Comparison of ENCODE assay signal across 1 cellular context in the genomic region with DNA sequence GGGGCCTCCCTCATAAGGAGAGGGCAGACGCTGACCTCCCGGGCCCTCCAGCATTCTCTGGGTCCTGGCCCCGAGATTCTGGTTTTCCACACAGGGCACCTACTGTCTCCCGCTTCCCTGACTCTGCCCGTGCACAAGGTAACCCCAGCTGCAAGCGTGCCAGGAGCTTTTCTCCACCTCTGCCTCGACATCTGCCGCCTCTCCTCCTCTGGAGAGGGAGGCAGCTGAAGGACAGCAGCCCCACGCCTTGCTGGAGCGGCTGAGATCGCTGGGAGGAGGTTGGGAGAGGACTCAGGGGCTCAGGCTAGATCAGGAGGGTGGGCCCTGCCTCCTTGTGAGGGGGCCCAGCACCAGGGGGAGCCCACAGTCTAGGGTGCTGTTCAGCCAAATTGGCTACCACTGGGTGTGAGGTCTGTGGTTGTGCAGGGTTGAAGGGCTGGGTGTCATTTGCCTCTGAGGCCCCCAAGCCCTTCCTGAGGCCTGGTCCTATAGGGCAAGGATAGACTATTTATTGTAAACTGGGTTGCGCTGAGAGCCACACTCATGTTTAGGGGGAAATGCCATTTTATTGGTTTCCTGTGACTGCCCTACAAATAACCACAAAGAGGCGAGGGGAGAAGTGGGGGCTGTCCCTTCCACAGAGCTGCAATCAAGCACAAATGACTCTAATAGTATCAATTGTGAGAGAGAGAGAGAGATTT.
TF ChIP-seq lines count a peak whose summit lies in the region.

No MANE protein-coding gene starts in this region.

TF ChIP-seq in HepG2, 621 proteins besides CTCF, POLR2A, EP300 and RAD21 (continues in another document):
- TF ChIP-seq, protein P1, sequence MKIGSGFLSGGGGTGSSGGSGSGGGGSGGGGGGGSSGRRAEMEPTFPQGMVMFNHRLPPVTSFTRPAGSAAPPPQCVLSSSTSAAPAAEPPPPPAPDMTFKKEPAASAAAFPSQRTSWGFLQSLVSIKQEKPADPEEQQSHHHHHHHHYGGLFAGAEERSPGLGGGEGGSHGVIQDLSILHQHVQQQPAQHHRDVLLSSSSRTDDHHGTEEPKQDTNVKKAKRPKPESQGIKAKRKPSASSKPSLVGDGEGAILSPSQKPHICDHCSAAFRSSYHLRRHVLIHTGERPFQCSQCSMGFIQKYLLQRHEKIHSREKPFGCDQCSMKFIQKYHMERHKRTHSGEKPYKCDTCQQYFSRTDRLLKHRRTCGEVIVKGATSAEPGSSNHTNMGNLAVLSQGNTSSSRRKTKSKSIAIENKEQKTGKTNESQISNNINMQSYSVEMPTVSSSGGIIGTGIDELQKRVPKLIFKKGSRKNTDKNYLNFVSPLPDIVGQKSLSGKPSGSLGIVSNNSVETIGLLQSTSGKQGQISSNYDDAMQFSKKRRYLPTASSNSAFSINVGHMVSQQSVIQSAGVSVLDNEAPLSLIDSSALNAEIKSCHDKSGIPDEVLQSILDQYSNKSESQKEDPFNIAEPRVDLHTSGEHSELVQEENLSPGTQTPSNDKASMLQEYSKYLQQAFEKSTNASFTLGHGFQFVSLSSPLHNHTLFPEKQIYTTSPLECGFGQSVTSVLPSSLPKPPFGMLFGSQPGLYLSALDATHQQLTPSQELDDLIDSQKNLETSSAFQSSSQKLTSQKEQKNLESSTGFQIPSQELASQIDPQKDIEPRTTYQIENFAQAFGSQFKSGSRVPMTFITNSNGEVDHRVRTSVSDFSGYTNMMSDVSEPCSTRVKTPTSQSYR (CRISPR knock-in tag; IDR thresholded peaks at IDR 0.05; ENCODE audit: borderline replicate concordance) = no peak
- TF ChIP-seq NRL (CRISPR knock-in tag; IDR thresholded peaks at IDR 0.05; ENCODE audit: borderline replicate concordance) (0 out of 2 replicates have a peak, but pooled peaks have one; percentile 36), PHB2 (IDR thresholded peaks at IDR 0.05; ENCODE audit: partially characterized antibody) (no peak), ZBTB3 (CRISPR knock-in tag; IDR thresholded peaks at IDR 0.05; ENCODE audit: borderline replicate concordance, low read depth) (no peak), U2AF1 (optimal IDR thresholded peaks at IDR 0.05; ENCODE audit: low read depth, low read length) (no peak), SIX4 (CRISPR knock-in tag; IDR thresholded peaks at IDR 0.05) (no peak), ZNF550 (CRISPR knock-in tag; IDR thresholded peaks at IDR 0.05; ENCODE audit: borderline replicate concordance) (0 out of 2 replicates have a peak, but pooled peaks have one; percentile 53), ZHX1 (CRISPR knock-in tag; IDR thresholded peaks at IDR 0.05; ENCODE audit: low read depth) (no peak), ZNF713 (CRISPR knock-in tag; IDR thresholded peaks at IDR 0.05) (0 out of 2 replicates have a peak, but pooled peaks have one; percentile 54), ZNF557 (CRISPR knock-in tag; IDR thresholded peaks at IDR 0.05) (no peak), RERE (CRISPR knock-in tag; IDR thresholded peaks at IDR 0.05; ENCODE audit: low read depth) (no peak), ZNF274 (CRISPR knock-in tag; IDR thresholded peaks at IDR 0.05) (peak; percentile 4; the same call in 1 of the 2 replicates), IRF9 (CRISPR knock-in tag; IDR thresholded peaks at IDR 0.05; ENCODE audit: borderline replicate concordance) (no peak), TOE1 (CRISPR knock-in tag; IDR thresholded peaks at IDR 0.05) (no peak), ZSCAN5A (CRISPR knock-in tag; IDR thresholded peaks at IDR 0.05; ENCODE audit: borderline replicate concordance) (no peak), SYNCRIP (IDR thresholded peaks at IDR 0.05; ENCODE audit: insufficient read depth, low read depth, low read length) (no peak), ADNP (CRISPR knock-in tag; IDR thresholded peaks at IDR 0.05) (no peak), ZBTB21 (CRISPR knock-in tag; IDR thresholded peaks at IDR 0.05) (no peak), ZNF510 (CRISPR knock-in tag; IDR thresholded peaks at IDR 0.05; ENCODE audit: low read depth) (no peak), NPAS2 (CRISPR knock-in tag; IDR thresholded peaks at IDR 0.05; ENCODE audit: borderline replicate concordance) (no peak), ZSCAN21 (CRISPR knock-in tag; IDR thresholded peaks at IDR 0.05; ENCODE audit: borderline replicate concordance) (no peak), RELA (CRISPR knock-in tag; IDR thresholded peaks at IDR 0.05) (no peak), HDAC1 (CRISPR knock-in tag; IDR thresholded peaks at IDR 0.05) (0 out of 2 replicates have a peak, but pooled peaks have one; percentile 3), ZNF619 (CRISPR knock-in tag; IDR thresholded peaks at IDR 0.05) (0 out of 2 replicates have a peak, but pooled peaks have one; percentile 73), MIXL1 (CRISPR knock-in tag; IDR thresholded peaks at IDR 0.05) (0 out of 2 replicates have a peak, but pooled peaks have one; percentile 25), PRDM4 (CRISPR knock-in tag; IDR thresholded peaks at IDR 0.05; ENCODE audit: borderline replicate concordance) (no peak), ZFP36L1 (CRISPR knock-in tag; IDR thresholded peaks at IDR 0.05) (no peak), ZNF333 (CRISPR knock-in tag; IDR thresholded peaks at IDR 0.05; ENCODE audit: borderline replicate concordance) (no peak), ZBTB7B (CRISPR knock-in tag; IDR thresholded peaks at IDR 0.05) (peak; percentile 36; the same call in 1 of the 2 replicates), ZFY (CRISPR knock-in tag; IDR thresholded peaks at IDR 0.05) (no peak), ZNF263 (CRISPR knock-in tag; IDR thresholded peaks at IDR 0.05) (peak; percentile 61; the same call in 1 of the 2 replicates), MED1 (CRISPR knock-in tag; IDR thresholded peaks at IDR 0.05) (no peak), ZNF781 (CRISPR knock-in tag; IDR thresholded peaks at IDR 0.05; ENCODE audit: borderline replicate concordance, not compliant biosample characterization) (peak; percentile 26), ZNF292 (CRISPR knock-in tag; IDR thresholded peaks at IDR 0.05; ENCODE audit: borderline replicate concordance, low read depth) (peak; percentile 17; the same call in 1 of the 2 replicates)
- TF ChIP-seq, protein P2, sequence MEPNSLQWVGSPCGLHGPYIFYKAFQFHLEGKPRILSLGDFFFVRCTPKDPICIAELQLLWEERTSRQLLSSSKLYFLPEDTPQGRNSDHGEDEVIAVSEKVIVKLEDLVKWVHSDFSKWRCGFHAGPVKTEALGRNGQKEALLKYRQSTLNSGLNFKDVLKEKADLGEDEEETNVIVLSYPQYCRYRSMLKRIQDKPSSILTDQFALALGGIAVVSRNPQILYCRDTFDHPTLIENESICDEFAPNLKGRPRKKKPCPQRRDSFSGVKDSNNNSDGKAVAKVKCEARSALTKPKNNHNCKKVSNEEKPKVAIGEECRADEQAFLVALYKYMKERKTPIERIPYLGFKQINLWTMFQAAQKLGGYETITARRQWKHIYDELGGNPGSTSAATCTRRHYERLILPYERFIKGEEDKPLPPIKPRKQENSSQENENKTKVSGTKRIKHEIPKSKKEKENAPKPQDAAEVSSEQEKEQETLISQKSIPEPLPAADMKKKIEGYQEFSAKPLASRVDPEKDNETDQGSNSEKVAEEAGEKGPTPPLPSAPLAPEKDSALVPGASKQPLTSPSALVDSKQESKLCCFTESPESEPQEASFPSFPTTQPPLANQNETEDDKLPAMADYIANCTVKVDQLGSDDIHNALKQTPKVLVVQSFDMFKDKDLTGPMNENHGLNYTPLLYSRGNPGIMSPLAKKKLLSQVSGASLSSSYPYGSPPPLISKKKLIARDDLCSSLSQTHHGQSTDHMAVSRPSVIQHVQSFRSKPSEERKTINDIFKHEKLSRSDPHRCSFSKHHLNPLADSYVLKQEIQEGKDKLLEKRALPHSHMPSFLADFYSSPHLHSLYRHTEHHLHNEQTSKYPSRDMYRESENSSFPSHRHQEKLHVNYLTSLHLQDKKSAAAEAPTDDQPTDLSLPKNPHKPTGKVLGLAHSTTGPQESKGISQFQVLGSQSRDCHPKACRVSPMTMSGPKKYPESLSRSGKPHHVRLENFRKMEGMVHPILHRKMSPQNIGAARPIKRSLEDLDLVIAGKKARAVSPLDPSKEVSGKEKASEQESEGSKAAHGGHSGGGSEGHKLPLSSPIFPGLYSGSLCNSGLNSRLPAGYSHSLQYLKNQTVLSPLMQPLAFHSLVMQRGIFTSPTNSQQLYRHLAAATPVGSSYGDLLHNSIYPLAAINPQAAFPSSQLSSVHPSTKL (CRISPR knock-in tag; IDR thresholded peaks at IDR 0.05) = no peak
